ENCODE assay signal across 29 cellular contexts in the genomic region with DNA sequence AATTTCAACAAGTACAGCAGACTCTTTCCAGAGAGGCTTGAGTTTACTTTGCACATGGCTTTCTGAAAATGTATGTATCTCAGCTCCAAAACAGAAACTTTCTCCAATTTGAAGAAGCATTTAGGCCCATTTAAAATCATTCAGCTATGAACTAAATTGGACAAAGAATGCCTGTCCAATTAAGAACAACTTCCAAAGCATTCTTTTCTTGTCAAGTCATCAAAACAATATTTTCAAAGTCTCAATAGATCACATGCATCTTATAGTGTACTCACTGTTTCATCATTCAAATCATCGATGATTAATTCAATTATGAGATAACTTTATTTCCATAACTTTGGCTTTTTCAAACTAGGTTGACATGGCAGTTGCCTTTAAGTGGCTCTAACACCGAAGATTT.
"Had no signal": no experiment of that assay in that cellular context is flagged by ENCODE, and none has a peak within 500 bp of the region (broad histone marks: within the 10 kb centered on the region; RNA-seq: fewer than 3 reads in every experiment).

No MANE protein-coding gene starts in this region.

- H3K27me3 Mint-ChIP-seq: activated naive CD4-positive, alpha-beta T cell treated with anti-CD3 and anti-CD28 coated beads, Interleukin-2, amount 50 U/mL, for 24 hours had no signal

- H3K27me3 ChIP-seq: ascending aorta, body of pancreas, MG63, Peyer's patch, SJSA1 had no signal

- H3K27ac Mint-ChIP-seq: activated CD8-positive, alpha-beta memory T cell treated with anti-CD3 and anti-CD28 coated beads, Interleukin-2, amount 10 ng/mL, durations not matched to agents 7 days and 5 days; activated naive CD4-positive, alpha-beta T cell treated with anti-CD3 and anti-CD28 coated beads, Interleukin-2, amount 50 U/mL, for 24 hours; activated T-cell treated with anti-CD3 and anti-CD28 coated beads, Interleukin-2, amount 50 U/mL, for 24 hours; activated T-helper 1 cell treated with anti-CD3 and anti-CD28 coated beads, Interleukin-12 subunit alpha, Interleukin-12 subunit beta, Interleukin-2, Interleukin-4 antibody, amounts not matched to agents 30 ng/mL and 10 ng/mL and 1 ng/mL, durations not matched to agents 14 hours and 24 hours and 36 hours; T-helper 17 cell; WTC11 had no signal

- H3K4me1 Mint-ChIP-seq: activated CD8-positive, alpha-beta memory T cell treated with anti-CD3 and anti-CD28 coated beads, Interleukin-2, amount 10 ng/mL, durations not matched to agents 7 days and 5 days; central memory CD8-positive, alpha-beta T cell; T-helper 17 cell had no signal

- H3K9me3 ChIP-seq: ascending aorta, body of pancreas, MG63, Peyer's patch, SJSA1 had no signal

- H3K27ac ChIP-seq: ascending aorta, body of pancreas, Peyer's patch, RWPE1, SJSA1 had no signal

- ATAC-seq: activated CD8-positive, alpha-beta memory T cell treated with anti-CD3 and anti-CD28 coated beads, Interleukin-2, amount 10 ng/mL, durations not matched to agents 7 days and 5 days; body of pancreas; SK-N-SH treated with all-trans-retinoic acid at 6 μM for 48 hours; T-helper 17 cell; WTC11 had no signal

- H3K36me3 ChIP-seq: ascending aorta, MG63, Peyer's patch, SJSA1 had no signal

- H3K9me3 Mint-ChIP-seq: activated T-helper 1 cell treated with anti-CD3 and anti-CD28 coated beads, Interleukin-12 subunit alpha, Interleukin-12 subunit beta, Interleukin-2, Interleukin-4 antibody, amounts not matched to agents 30 ng/mL and 10 ng/mL and 1 ng/mL, durations not matched to agents 14 hours and 24 hours and 36 hours; central memory CD8-positive, alpha-beta T cell; WTC11 had no signal

- H3K4me3 ChIP-seq: ascending aorta, body of pancreas, MG63, Peyer's patch, SJSA1 had no signal

- H3K36me3 Mint-ChIP-seq: activated CD8-positive, alpha-beta memory T cell treated with anti-CD3 and anti-CD28 coated beads, Interleukin-2, amount 10 ng/mL, durations not matched to agents 7 days and 5 days; WTC11 had no signal

- DNase-seq: activated CD4-positive, alpha-beta T cell treated with anti-CD3 and anti-CD28 coated beads for 48 hours; activated CD4-positive, alpha-beta T cell treated with anti-CD3 and anti-CD28 coated beads, Interleukin-2, amount 50 U/mL, for 48 hours; activated CD4-positive, CD25-positive, alpha-beta regulatory T cell treated with anti-CD3 and anti-CD28 coated beads, Interleukin-2, amount 50 U/mL, for 72 hours; activated CD8-positive, alpha-beta memory T cell treated with anti-CD3 and anti-CD28 coated beads, Interleukin-2, amount 10 ng/mL, durations not matched to agents 7 days and 5 days; activated effector memory CD4-positive, alpha-beta T cell treated with Interleukin-2 at 50 U/mL for 16 hours; activated naive CD4-positive, alpha-beta T cell; activated T-cell treated with anti-CD3 and anti-CD28 coated beads, Interleukin-2, amount 50 U/mL, for 24 hours; amniotic stem cell; body of pancreas; MG63; MV-4-11; NCI-H1105; NCI-H1436; NCI-H1694 treated with DMSO at 0.1 percent for 48 hours; NCI-H2081; NCI-H446; NCI-H524; Peyer's patch; SHP77; T-helper 17 cell; T-helper 9 cell had no signal

- H3K4me3 Mint-ChIP-seq: activated CD8-positive, alpha-beta memory T cell treated with anti-CD3 and anti-CD28 coated beads, Interleukin-2, amount 10 ng/mL, durations not matched to agents 7 days and 5 days; activated T-cell treated with anti-CD3 and anti-CD28 coated beads, Interleukin-2, amount 50 U/mL, for 24 hours; activated T-helper 1 cell treated with anti-CD3 and anti-CD28 coated beads, Interleukin-12 subunit alpha, Interleukin-12 subunit beta, Interleukin-2, Interleukin-4 antibody, amounts not matched to agents 30 ng/mL and 10 ng/mL and 1 ng/mL, durations not matched to agents 14 hours and 24 hours and 36 hours; central memory CD8-positive, alpha-beta T cell; T-helper 17 cell; WTC11 had no signal

- H3K4me1 ChIP-seq: ascending aorta, body of pancreas, Peyer's patch, SJSA1 had no signal
